ENCODE assay signal across 8 cellular contexts in the genomic region with DNA sequence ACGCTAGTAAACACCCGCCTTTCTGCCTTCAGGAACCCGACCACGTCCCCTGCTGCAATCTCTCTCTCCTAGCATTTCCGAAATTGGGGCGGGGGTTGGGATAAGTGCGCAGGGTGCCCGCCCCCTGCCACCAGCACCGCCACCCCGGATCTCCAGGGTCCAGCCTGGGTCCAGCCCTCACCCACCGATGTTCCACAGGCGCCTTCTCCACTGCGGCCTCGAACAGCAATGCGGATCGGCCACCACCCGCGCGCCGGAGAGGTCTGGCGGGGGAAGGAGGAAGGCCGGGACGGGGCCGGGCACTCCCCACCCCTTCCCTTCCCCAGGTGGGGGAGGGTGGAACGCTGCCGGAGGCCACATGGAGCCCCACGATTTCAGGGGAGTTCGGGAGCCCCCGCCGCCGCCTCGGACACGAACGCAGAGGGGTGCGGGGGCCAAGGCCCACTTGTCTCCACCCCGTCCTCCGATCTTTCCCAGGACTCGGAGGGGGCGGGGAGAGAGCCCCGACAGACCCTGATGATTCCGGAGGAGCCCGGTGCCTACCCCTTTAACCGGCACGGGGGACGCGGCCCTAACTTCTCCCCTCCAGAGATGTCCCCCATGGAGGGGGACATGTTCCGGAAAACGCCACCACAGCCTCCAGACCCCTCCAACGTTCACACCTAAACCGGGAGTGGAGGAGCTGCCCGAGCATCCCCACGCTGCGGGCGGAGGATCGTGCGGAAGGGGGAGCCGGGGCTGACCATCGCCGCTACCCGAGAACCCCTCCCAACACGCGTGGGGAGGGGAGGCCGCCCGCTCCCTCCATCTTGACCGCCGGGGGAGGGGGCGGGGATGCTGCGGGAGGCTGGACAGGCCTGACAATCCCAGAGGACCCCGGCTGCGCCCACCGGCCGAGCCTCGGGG. TPM values are rescaled to one million over a fixed set of nuclear protein-coding genes. Genes with fewer than 3 reads are reported as not detected.
A peak's percentile ranks its signal among the peaks of the same experiment; 100 is the strongest.
DNase-seq lines count a peak whose midpoint lies in the region; ATAC-seq and TF ChIP-seq lines count a peak whose summit lies in the region.

No MANE protein-coding gene starts in this region.

- POLR2A ChIA-PET in CD8-positive, alpha-beta T cell (lab: Charles Lee), result interaction anchor here (0.6 kb wide), 1 partner anchor 13 kb away, joined by 3 read pairs; no protein-coding TSS in a partner anchor

- CTCF ChIA-PET in CD8-positive, alpha-beta T cell (lab: Charles Lee), result no interaction called here

- TF ChIP-seq CTCF in CD8-positive, alpha-beta T cell (IDR thresholded peaks at IDR 0.05), result no peak
- TF ChIP-seq CTCF in lower lobe of right lung (IDR thresholded peaks at IDR 0.05), result no peak

- peak overlapping the region; percentile 95 for H3K4me3 Mint-ChIP-seq in CD8-positive, alpha-beta T cell

- no peaks in the 10 kb centered on the region for H3K36me3 ChIP-seq in CD8-positive, alpha-beta T cell (ENCODE audit: insufficient read depth, low read length)
- no peaks in the 10 kb centered on the region for H3K36me3 ChIP-seq in lower lobe of right lung

- peak overlapping the region; percentile 77 for H3K4me3 ChIP-seq in CD8-positive, alpha-beta T cell (ENCODE audit: low read depth, low read length)
- H3K4me3 ChIP-seq in lower lobe of right lung, result peak overlapping the region; percentile 97

- H3K4me1 Mint-ChIP-seq in CD8-positive, alpha-beta T cell (ENCODE audit: low read depth), result peaks cover 42% of the 10 kb centered on the region

- H3K27ac ChIP-seq in CD8-positive, alpha-beta T cell (ENCODE audit: low read depth, low read length), result peak overlapping the region; percentile 25
- H3K27ac ChIP-seq in lower lobe of right lung, result peak overlapping the region; percentile 96

- no peaks in the 10 kb centered on the region for H3K9me3 ChIP-seq in CD8-positive, alpha-beta T cell (ENCODE audit: low read length)
- H3K9me3 ChIP-seq in lower lobe of right lung, result no peaks in the 10 kb centered on the region

- H3K27me3 ChIP-seq in CD8-positive, alpha-beta T cell (ENCODE audit: insufficient read depth, low read length), result no peaks in the 10 kb centered on the region
- H3K27me3 ChIP-seq in lower lobe of right lung (ENCODE audit: low read depth), result no peaks in the 10 kb centered on the region

- peaks cover 6% of the 10 kb centered on the region for H3K36me3 Mint-ChIP-seq in CD8-positive, alpha-beta T cell

- no peak for ATAC-seq in CD8-positive, alpha-beta T cell
- ATAC-seq in GM21367 (IDR thresholded peaks at IDR 0.05; ENCODE audit: unreplicated experiment) (peak; percentile 5), lower lobe of right lung (peak; percentile 74 to 78)

- H3K27me3 Mint-ChIP-seq in CD8-positive, alpha-beta T cell (ENCODE audit: low read depth), result no peaks in the 10 kb centered on the region

- DNase-seq in CD8-positive, alpha-beta T cell, result peak in 6 of 7 experiments; percentile 2 to 54 (median 24)
- DNase-seq in Kasumi-1 (lab: John Stamatoyannopoulos, UW), result peak; percentile 51 to 64
- peak; percentile 4 to 13 for DNase-seq in activated CD4-positive, alpha-beta T cell treated with anti-CD3 and anti-CD28 coated beads, Interleukin-2, amount 50 U/mL, for 24 hours (ENCODE audit: low read depth in 1 of 2, low spot score in 1 of 2)
- DNase-seq in ecto neural progenitor cell (ENCODE audit: low spot score), result peak; percentile 78
- DNase-seq in lower lobe of right lung, result peak; percentile 74
- peak; percentile 9 for DNase-seq in stimulated activated CD8-positive, alpha-beta memory T cell treated with anti-CD3 and anti-CD28 coated beads, Interleukin-4, amount 100 ng/mL, for 24 hours (ENCODE audit: low read depth)
- DNase-seq in epidermal melanocyte (ENCODE audit: insufficient read length, low spot score), result no peak

- intact Hi-C loops in CD8-positive, alpha-beta T cell (cut with DNase I, micrococcal nuclease), result loop anchor here (2.0 to 10.0 kb wide), 6 partner anchors 87 to 1886 kb away; partner anchors contain the start of genes SH2B3 (in 2 of the 2), BRAP (in 1 of the 2), FAM222A (in 1 of the 2) and MAPKAPK5 (in 1 of the 2)
- intact Hi-C loops in lower lobe of right lung (cut with DNase I), result no loop called here

- H3K4me1 ChIP-seq in CD8-positive, alpha-beta T cell (ENCODE audit: insufficient read depth, low read length), result peaks cover 20% of the 10 kb centered on the region
- H3K4me1 ChIP-seq in lower lobe of right lung, result peaks cover 42% of the 10 kb centered on the region

- no peaks in the 10 kb centered on the region for H3K9me3 Mint-ChIP-seq in CD8-positive, alpha-beta T cell

- peak overlapping the region; percentile 88 for H3K27ac Mint-ChIP-seq in CD8-positive, alpha-beta T cell

RNA-seq across cellular contexts. Expression of gene ATXN2, which starts 1.1 kb away (rescaled TPM):
- total RNA-seq in CD8-positive, alpha-beta T cell, result 10 to 100 TPM; 16.2 to 16.8 TPM
- total RNA-seq in lower lobe of right lung, result 70.3 TPM
